ENCODE assay signal across 21 cellular contexts in genomic region chr1:89728381-89728780, GRCh38.
DNase-seq lines count a peak whose midpoint lies in the region; ATAC-seq and TF ChIP-seq lines count a peak whose summit lies in the region.
"Had no signal": no experiment of that assay in that cellular context is flagged by ENCODE, and none has a peak within 500 bp of the region (broad histone marks: within the 10 kb centered on the region; RNA-seq: fewer than 3 reads in every experiment).

No MANE protein-coding gene starts in this region.

- peak overlapping the region; percentile 4 for H3K27ac ChIP-seq in suprapubic skin

- H3K36me3 ChIP-seq in suprapubic skin: no peaks in the 10 kb centered on the region

- H3K27me3 ChIP-seq in suprapubic skin: no peaks in the 10 kb centered on the region

- no peaks in the 10 kb centered on the region for H3K9me3 ChIP-seq in T-helper 17 cell (ENCODE audit: control insufficient read depth, low read length, poor library complexity, severe bottlenecking)
- H3K9me3 ChIP-seq in suprapubic skin: no peaks in the 10 kb centered on the region

- peak overlapping the region; percentile 45 to 76 for H3K27ac Mint-ChIP-seq in activated naive CD4-positive, alpha-beta T cell treated with anti-CD3 and anti-CD28 coated beads, Interleukin-2, amount 50 U/mL, for 72 hours
- peak overlapping the region; percentile 35 for H3K27ac Mint-ChIP-seq in T-helper 17 cell
- H3K27ac Mint-ChIP-seq: mesothelial cell of epicardium, nephron had no signal

- H3K4me1 ChIP-seq in suprapubic skin: peaks cover 3% of the 10 kb centered on the region

- H3K4me3 ChIP-seq in suprapubic skin: no peak overlapping the region

- TF ChIP-seq POLR2A in suprapubic skin (IDR thresholded peaks at IDR 0.05): no peak

- no peaks in the 10 kb centered on the region for H3K27me3 Mint-ChIP-seq in T-helper 17 cell
- H3K27me3 Mint-ChIP-seq: CD8-positive, alpha-beta memory T cell; central memory CD8-positive, alpha-beta T cell had no signal

- no peak overlapping the region for H3K4me3 Mint-ChIP-seq in T-helper 17 cell
- H3K4me3 Mint-ChIP-seq: central memory CD8-positive, alpha-beta T cell; mesothelial cell of epicardium; nephron had no signal

- peaks cover 42% of the 10 kb centered on the region for H3K4me1 Mint-ChIP-seq in T-helper 17 cell
- H3K4me1 Mint-ChIP-seq: mesothelial cell of epicardium had no signal

- TF ChIP-seq EP300 in suprapubic skin (IDR thresholded peaks at IDR 0.05): no peak

- 83% methylated on average over 4 of the region's 4 CpGs for WGBS in suprapubic skin

- peaks cover 12 to 16% of the 10 kb centered on the region in 2 donors for H3K9me3 Mint-ChIP-seq in activated naive CD4-positive, alpha-beta T cell treated with anti-CD3 and anti-CD28 coated beads, Interleukin-2, amount 50 U/mL, for 72 hours
- H3K9me3 Mint-ChIP-seq: CD8-positive, alpha-beta memory T cell; central memory CD8-positive, alpha-beta T cell; nephron had no signal

- no peak for ATAC-seq in activated naive CD4-positive, alpha-beta T cell treated with anti-CD3 and anti-CD28 coated beads, Interleukin-2, amount 50 U/mL, for 72 hours
- ATAC-seq in T-helper 17 cell: no peak
- peak; percentile 35 for ATAC-seq in left ventricle myocardium superior
- ATAC-seq in HG02852 (IDR thresholded peaks at IDR 0.05; ENCODE audit: unreplicated experiment): no peak
- no peak for ATAC-seq in HG02840 (IDR thresholded peaks at IDR 0.05; ENCODE audit: low FRiP score, unreplicated experiment)
- no peak for ATAC-seq in GM18861 (IDR thresholded peaks at IDR 0.05; ENCODE audit: unreplicated experiment)

- DNase-seq in activated naive CD4-positive, alpha-beta T cell treated with anti-CD3 and anti-CD28 coated beads, Interleukin-2, amount 50 U/mL, for 72 hours (ENCODE audit: low spot score in 2 of 2): no peak
- DNase-seq in activated naive CD4-positive, alpha-beta T cell treated with Interleukin-2 at 50 U/mL for 16 hours: no peak
- no peak for DNase-seq in T-helper 17 cell
- DNase-seq in left ventricle myocardium superior: no peak
- DNase-seq in suprapubic skin (ENCODE audit: low spot score in 2 of 2): no peak
- DNase-seq: activated CD4-positive, alpha-beta T cell treated with anti-CD3 and anti-CD28 coated beads, Interleukin-2, amount 50 U/mL, for 48 hours; CD8-positive, alpha-beta memory T cell; erythroblast; KG1; NCI-H1930; NCI-H446; RPMI8226; small intestine; stimulated activated CD4-positive, alpha-beta T cell treated with anti-CD3 and anti-CD28 coated beads, Interleukin-2, amount 100 ng/mL, for 48 hours; substantia nigra had no signal

- intact Hi-C loops in left ventricle myocardium superior (cut with micrococcal nuclease): no loop called here

- TF ChIP-seq CTCF in suprapubic skin (IDR thresholded peaks at IDR 0.05): no peak

- H3K36me3 Mint-ChIP-seq in activated naive CD4-positive, alpha-beta T cell treated with anti-CD3 and anti-CD28 coated beads, Interleukin-2, amount 50 U/mL, for 72 hours: peaks cover 27 to 37% of the 10 kb centered on the region in 2 donors
- H3K36me3 Mint-ChIP-seq in T-helper 17 cell (ENCODE audit: low read depth): peaks cover 5% of the 10 kb centered on the region
- H3K36me3 Mint-ChIP-seq: mesothelial cell of epicardium had no signal
